In genomic region chrX:16712116-16712824, GRCh38 we compare ENCODE assay signal across 8 cellular contexts. TPM values are rescaled to one million over a fixed set of nuclear protein-coding genes. Genes with fewer than 3 reads are reported as not detected.
A peak's percentile ranks its signal among the peaks of the same experiment; 100 is the strongest.
DNase-seq lines count a peak whose midpoint lies in the region; FAIRE-seq and TF ChIP-seq lines count a peak whose summit lies in the region.

CTPS2 (minus strand) TSS chrX:16712669; CDS start chrX:16702902, 9,767 bp downstream.

- TF ChIP-seq CTCF in HFFc6 (IDR thresholded peaks at IDR 0.05) = no peak; the same call in 1 of the 2 replicates
- TF ChIP-seq CTCF in WI38 (IDR thresholded peaks at IDR 0.05; ENCODE audit: low read depth, low read length) = no peak
- no peak for TF ChIP-seq CTCF in keratinocyte (optimal IDR thresholded peaks at IDR 0.05 in 1 of 3, IDR thresholded peaks at IDR 0.05 in 1 of 3, conservative IDR thresholded peaks at IDR 0.05 in 1 of 3; ENCODE audit: extremely low read depth in 1 of 3, insufficient read depth in 2 of 3, low read length in 3 of 3)

- peak within 1 kb of the TSS; percentile 93 for H3K4me2 ChIP-seq in keratinocyte (ENCODE audit: control insufficient read depth, extremely low read depth, insufficient read depth, low read depth, low read length)

- no peaks in the 10 kb centered on the region for H3K36me3 Mint-ChIP-seq in HFFc6 (ENCODE audit: low read depth)

- peaks cover 1 to 2% of the 10 kb centered on the region in 2 experiments for H3K36me3 ChIP-seq in keratinocyte (ENCODE audit: control insufficient read depth in 2 of 2, extremely low read depth in 1 of 2, insufficient read depth in 2 of 2, low read length in 2 of 2)

- H3K9me3 ChIP-seq in keratinocyte (ENCODE audit: control insufficient read depth, low read depth, low read length) = no peaks in the 10 kb centered on the region

- peak within 1 kb of the TSS; percentile 62 for H3K4me3 ChIP-seq in WI38 (ENCODE audit: low read depth, low read length)
- peak within 1 kb of the TSS; percentile 87 to 91 (median 89) for H3K4me3 ChIP-seq in keratinocyte (ENCODE audit: control insufficient read depth in 2 of 3, extremely low read depth in 1 of 3, insufficient read depth in 2 of 3, low read depth in 1 of 3, low read length in 3 of 3)

- no peaks in the 10 kb centered on the region for H4K20me1 ChIP-seq in keratinocyte (ENCODE audit: control insufficient read depth, extremely low read depth, insufficient read depth, low read length)

- dilution Hi-C loops in keratinocyte (cut with MboI; ENCODE audit: extremely low pct_ligation_motif_present, low sequenced_read_pairs) = no loop called here

- H3K4me1 Mint-ChIP-seq in HFFc6 (ENCODE audit: low read depth) = peaks cover 7% of the 10 kb centered on the region

- FAIRE-seq in keratinocyte (lab: Jason Lieb, UNC) = peak; percentile 46

- peaks cover 8% of the 10 kb centered on the region for H3K4me1 ChIP-seq in keratinocyte (ENCODE audit: control insufficient read depth, extremely low read depth, insufficient read depth, low read length)

- no peaks in the 10 kb centered on the region for H3K9me3 Mint-ChIP-seq in HFFc6

- peak within 1 kb of the TSS; percentile 88 for H3K4me3 Mint-ChIP-seq in HFFc6

- H3K9me1 ChIP-seq in keratinocyte (ENCODE audit: control insufficient read depth, extremely low read depth, insufficient read depth, low read length) = no peaks in the 10 kb centered on the region

- peaks cover 4% of the 10 kb centered on the region for H3K27me3 ChIP-seq in keratinocyte (ENCODE audit: control insufficient read depth, extremely low read depth, insufficient read depth, low read length)

- H3K27me3 Mint-ChIP-seq in HFFc6 (ENCODE audit: insufficient read depth) = no peaks in the 10 kb centered on the region; the same call in 1 of the 2 replicates

- H2AFZ ChIP-seq in keratinocyte (ENCODE audit: control insufficient read depth, low read length) = peak within 1 kb of the TSS; percentile 96

- H3K79me2 ChIP-seq in keratinocyte (ENCODE audit: control insufficient read depth, insufficient read depth, low read length) = no peaks in the 10 kb centered on the region

- H3K27ac ChIP-seq in keratinocyte (ENCODE audit: control insufficient read depth, insufficient read depth, low read length) = peak within 1 kb of the TSS; percentile 69

- DNase-seq in NCI-H2081 (lab: John Stamatoyannopoulos, UW) (peak; percentile 53 to 65), NCI-H2081 treated with DMSO at 0.1 percent for 48 hours (lab: John Stamatoyannopoulos, UW) (no peak), HFFc6 (peak; percentile 47), NCI-H1092 treated with DMSO at 0.1 percent for 48 hours (lab: John Stamatoyannopoulos, UW) (peak; percentile 77), cerebellum (ENCODE audit: low spot score) (peak; percentile 49), keratinocyte (ENCODE audit: low read depth, low spot score) (no peak)
- DNase-seq in stimulated activated CD4-positive, alpha-beta T cell treated with anti-CD3 and anti-CD28 coated beads, Interleukin-12 subunit alpha, Interleukin-12 subunit beta, amount 100 ng/mL, for 48 hours (ENCODE audit: low read depth in 2 of 3, low spot score in 1 of 3) = peak; percentile 12 to 43 (median 34)

- peak within 1 kb of the TSS; percentile 78 for H3K27ac Mint-ChIP-seq in HFFc6

- H3K9ac ChIP-seq in keratinocyte (ENCODE audit: control insufficient read depth, extremely low read depth, insufficient read depth, low read length) = peak within 1 kb of the TSS; percentile 81

RNA-seq across cellular contexts. Expression of gene CTPS2, which starts in this region (rescaled TPM):
- 1 to 10 TPM; 5.1 to 7.3 (median 6.5) TPM for total RNA-seq in HFFc6 (2021; fragmentation: NEBNext Ultra II Directional; extraction: Animal tissue kit (Norgen Biotek cat#: 25700))
- total RNA-seq in cerebellum = 32.1 TPM
- polyA plus RNA-seq in keratinocyte = 8.5 to 12.3 TPM (median 8.6 TPM) in 3 replicates
- polyA plus RNA-seq in keratinocyte (2011; ENCODE audit: low read depth) = 4.2 TPM
- polyA plus RNA-seq in keratinocyte (2011; cell fraction: cytosol; rRNA removed) = 5.9 and 8.8 TPM in 2 replicates
- polyA plus RNA-seq in keratinocyte (2011; cell fraction: nucleus; rRNA removed) = 12.8 and 13.0 TPM in 2 replicates
- 4.8 and 9.3 TPM in 2 replicates for polyA plus RNA-seq in keratinocyte (2012; ENCODE audit: low replicate concordance)
- 3.1 to 15.3 TPM (median 12.3 TPM) in 3 replicates for polyA minus RNA-seq in keratinocyte
- 7.1 TPM for polyA minus RNA-seq in keratinocyte (2011; cell fraction: cytosol; rRNA and poly(A)+ RNA removed)
- 9.1 and 22.3 TPM in 2 replicates for polyA minus RNA-seq in keratinocyte (2011; cell fraction: nucleus; rRNA and poly(A)+ RNA removed)

Comparison
In these comparisons a context has a peak if more than half of its experiments do, and no peak if none do; other contexts are left out.
1. DNase-seq: peak in NCI-H2081 (2 of 2), HFFc6 (single experiment), NCI-H1092 treated with DMSO at 0.1 percent for 48 hours (single experiment), cerebellum (single experiment) and stimulated activated CD4-positive, alpha-beta T cell treated with anti-CD3 and anti-CD28 coated beads, Interleukin-12 subunit alpha, Interleukin-12 subunit beta, amount 100 ng/mL, for 48 hours (3 of 3); none in NCI-H2081 treated with DMSO at 0.1 percent for 48 hours (single experiment) and keratinocyte (single experiment).